ENCODE assay signal across 7 cellular contexts in the genomic region with DNA sequence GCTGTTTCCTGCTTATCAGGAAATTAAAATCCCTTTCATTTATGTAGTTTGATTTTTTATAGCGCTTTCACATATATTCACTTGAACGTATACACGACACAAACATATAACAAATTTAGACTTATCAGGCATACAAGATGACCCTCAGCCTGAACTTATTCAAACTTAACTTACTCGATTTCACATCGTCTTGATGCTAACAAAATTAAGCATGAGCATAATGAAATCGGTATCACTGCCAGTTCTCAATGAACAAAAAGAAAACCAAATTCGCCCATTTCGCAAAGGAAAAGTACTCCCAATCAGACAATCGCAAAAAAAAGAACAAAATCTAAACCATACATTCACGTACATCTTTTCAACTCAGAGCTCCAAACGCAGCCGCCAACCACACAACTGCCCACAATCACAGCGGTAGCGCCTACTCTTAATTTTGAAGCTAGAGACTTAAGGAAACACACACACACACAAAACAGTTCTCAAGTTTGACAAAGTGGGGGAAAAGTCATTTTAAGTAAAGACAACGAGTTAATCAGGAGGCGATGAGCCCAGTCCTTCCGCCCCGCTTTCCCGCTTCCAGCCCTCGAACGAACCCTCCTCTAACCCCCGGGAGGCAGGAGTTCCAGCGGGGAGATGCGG. TPM values are rescaled to one million over a fixed set of nuclear protein-coding genes. Genes with fewer than 3 reads are reported as not detected.
DNase-seq lines count a peak whose midpoint lies in the region; FAIRE-seq and TF ChIP-seq lines count a peak whose summit lies in the region.

No MANE protein-coding gene starts in this region.

- H3K4ac ChIP-seq in H1 (replicated peaks; ENCODE audit: insufficient read length, low read depth, low read length): peak overlapping the region; percentile 57

- H2BK12ac ChIP-seq in H1 (ENCODE audit: low read depth, low read length): 0 out of 2 replicates have a peak overlapping the region, but pooled peaks have one; percentile 10

- peak overlapping the region; percentile 63 for H2BK120ac ChIP-seq in H1 (replicated peaks; ENCODE audit: low read depth, low read length)

- H2AK5ac ChIP-seq in H1 (ENCODE audit: low read depth, low read length): no peak overlapping the region

- H3K36me3 ChIP-seq in GM23248 (ENCODE audit: low read depth) (no peaks in the 10 kb centered on the region), PC-9 (ENCODE audit: low read depth) (no peaks in the 10 kb centered on the region), H1 (ENCODE audit: control insufficient read depth in 2 of 4, insufficient read depth in 4 of 4, low read length in 3 of 4) (no peaks in the 10 kb centered on the region), neural cell (ENCODE audit: insufficient read depth, low read length) (no peaks in the 10 kb centered on the region)

- TF ChIP-seq EP300 in H1 (IDR thresholded peaks at IDR 0.05; ENCODE audit: borderline replicate concordance in 1 of 2, low read depth in 2 of 2, low read length in 2 of 2) (no peak), neural cell (conservative IDR thresholded peaks at IDR 0.05; ENCODE audit: poor library complexity, severe bottlenecking) (no peak)

- H3K23me2 ChIP-seq in H1 (ENCODE audit: low read depth, low read length): peaks cover 4% of the 10 kb centered on the region; the same call in 1 of the 2 replicates

- TF ChIP-seq CTCF in PC-9 (conservative IDR thresholded peaks at IDR 0.05): no peak
- no peak for TF ChIP-seq CTCF in H1 (IDR thresholded peaks at IDR 0.05; ENCODE audit: control extremely low read depth in 1 of 3, insufficient read depth in 1 of 3, low read depth in 1 of 3, low read length in 3 of 3)
- TF ChIP-seq CTCF in neural cell (IDR thresholded peaks at IDR 0.05; ENCODE audit: poor library complexity, severe bottlenecking): no peak

- intact Hi-C loops in PC-9 (cut with micrococcal nuclease; ENCODE audit: unreplicated experiment): loop anchor here (5.0 kb wide), 1 partner anchor 37 kb away; no protein-coding TSS in a partner anchor

- DNase-seq in GM23248: no peak
- DNase-seq in PC-9: no peak
- DNase-seq in H1 (ENCODE audit: low read depth in 1 of 2, low spot score in 2 of 2): no peak
- no peak for DNase-seq in NCI-H1694 (lab: John Stamatoyannopoulos, UW)
- no peak for DNase-seq in NCI-H128 (lab: John Stamatoyannopoulos, UW; ENCODE audit: unreplicated experiment)
- no peak for DNase-seq in frontal cortex (ENCODE audit: low spot score in 2 of 2)

- TSS peak; percentile 37 for BruUV-seq in PC-9 (replicated peaks; lab: Mats Ljungman, UMichigan)

- TF ChIP-seq RAD21 in H1 (IDR thresholded peaks at IDR 0.05 in 1 of 2, conservative IDR thresholded peaks at IDR 0.05 in 1 of 2; ENCODE audit: low read depth in 2 of 2, low read length in 2 of 2) (no peak), neural cell (conservative IDR thresholded peaks at IDR 0.05) (peak; percentile 9)

- peak; percentile 42 for FAIRE-seq in H1 (lab: Jason Lieb, UNC)
- FAIRE-seq in frontal cortex (lab: Jason Lieb, UNC): no peak

- CTCF ChIA-PET in PC-9 (lab: Charles Lee) (no interaction called here), H1 (lab: Charles Lee; ENCODE audit: partially characterized antibody) (interaction anchor here (1.0 to 1.6 kb wide), 2 partner anchors 19 to 50 kb away, joined by 3 to 4 read pairs; no protein-coding TSS in a partner anchor)

- no peak overlapping the region for H3K23ac ChIP-seq in H1 (ENCODE audit: insufficient read length)

- no peaks in the 10 kb centered on the region for H3K9me3 ChIP-seq in GM23248 (ENCODE audit: low read depth)
- no peaks in the 10 kb centered on the region for H3K9me3 ChIP-seq in PC-9 (ENCODE audit: insufficient read depth, low read depth)
- no peaks in the 10 kb centered on the region for H3K9me3 ChIP-seq in H1 (ENCODE audit: insufficient read depth in 2 of 2, low read depth in 1 of 2, low read length in 1 of 2)
- no peaks in the 10 kb centered on the region for H3K9me3 ChIP-seq in neural cell (ENCODE audit: low read length)

- peak overlapping the region; percentile 93; the same call in 1 of the 2 replicates for H4K8ac ChIP-seq in H1 (ENCODE audit: extremely low read depth, insufficient read depth, low read length)

- 1 to 2% methylated on average over 24 of the region's 24 CpGs for WGBS in GM23248 (ENCODE audit: low coverage in 1 of 2, low lambda C conversion rate in 2 of 2, missing lambda C conversion rate in 2 of 2), 2 experiments
- 0% methylated on average over 24 of the region's 24 CpGs; no CpG with 5 or more reads in 1 of the 2 experiments for WGBS in H1 (ENCODE audit: extremely low coverage in 1 of 2, insufficient coverage in 1 of 2, insufficient read length in 1 of 2, insufficient replicate concordance in 2 of 2, low coverage in 1 of 2, low lambda C conversion rate in 2 of 2, missing lambda C conversion rate in 1 of 2), 2 experiments

- H3K79me2 ChIP-seq in GM23248 (ENCODE audit: insufficient read depth) (peaks cover 56% of the 10 kb centered on the region), PC-9 (ENCODE audit: low read depth) (peaks cover 46% of the 10 kb centered on the region), H1 (ENCODE audit: control insufficient read depth in 1 of 2, insufficient read depth in 2 of 2, low read length in 2 of 2) (peaks cover 16 to 56% of the 10 kb centered on the region in 2 experiments), neural cell (replicated peaks; ENCODE audit: insufficient read depth, low read length) (peaks cover 51% of the 10 kb centered on the region)

- peak overlapping the region; percentile 97 for H3K18ac ChIP-seq in H1 (ENCODE audit: extremely low read depth, low read length)

- H3K4me2 ChIP-seq in GM23248 (ENCODE audit: unreplicated experiment) (peak overlapping the region; percentile 82), PC-9 (peak overlapping the region; percentile 87), H1 (ENCODE audit: insufficient read depth in 1 of 2, low read depth in 2 of 2, low read length in 2 of 2) (peak overlapping the region; percentile 52 to 72), neural cell (ENCODE audit: low read length) (peak overlapping the region; percentile 89)

- peak overlapping the region; percentile 17 for H4K91ac ChIP-seq in H1 (replicated peaks; ENCODE audit: insufficient read length, low read length)

- H2BK20ac ChIP-seq in H1 (ENCODE audit: low read length): no peak overlapping the region

- H3K4me3 ChIP-seq in GM23248 (peak overlapping the region; percentile 97), PC-9 (peak overlapping the region; percentile 89), H1 (ENCODE audit: extremely low read depth in 1 of 4, insufficient read depth in 2 of 4, low read depth in 3 of 4, low read length in 4 of 4) (peak overlapping the region; percentile 79 to 97 (median 92)), neural cell (ENCODE audit: low read length) (peak overlapping the region; percentile 79)

- H4K20me1 ChIP-seq in GM23248 (ENCODE audit: insufficient read depth): no peaks in the 10 kb centered on the region
- H4K20me1 ChIP-seq in PC-9 (ENCODE audit: insufficient read depth): no peaks in the 10 kb centered on the region
- H4K20me1 ChIP-seq in H1 (replicated peaks in 1 of 2; ENCODE audit: control insufficient read depth in 1 of 2, insufficient read depth in 2 of 2, low read length in 2 of 2): peaks cover 5 to 7% of the 10 kb centered on the region in 2 experiments
- H4K20me1 ChIP-seq in neural cell (ENCODE audit: insufficient read depth): no peaks in the 10 kb centered on the region

- POLR2A ChIA-PET in PC-9 (lab: Charles Lee; ENCODE audit: unreplicated experiment) (interaction anchor here (0.5 kb wide), 1 partner anchor 48 kb away, joined by 4 read pairs; no protein-coding TSS in a partner anchor), H1 (lab: Charles Lee; ENCODE audit: partially characterized antibody) (interaction anchor here (0.8 to 2.4 kb wide), 14 partner anchors 12 to 52 kb away, joined by 3 to 7 read pairs (median 4); partner anchors contain the start of gene HIGD1B)

- H3K4me1 ChIP-seq in GM23248 (ENCODE audit: insufficient read depth): peaks cover 17% of the 10 kb centered on the region
- peaks cover 17% of the 10 kb centered on the region for H3K4me1 ChIP-seq in PC-9 (replicated peaks; ENCODE audit: insufficient read depth)
- peaks cover 0 to 7% (median 5%) of the 10 kb centered on the region in 4 experiments; a peak in 4 of 7 replicates for H3K4me1 ChIP-seq in H1 (replicated peaks in 1 of 4; ENCODE audit: control insufficient read depth in 3 of 4, insufficient read depth in 4 of 4, low read length in 3 of 4)

- H3K27me3 ChIP-seq in GM23248 (replicated peaks; ENCODE audit: insufficient read depth) (no peaks in the 10 kb centered on the region), PC-9 (ENCODE audit: insufficient read depth, low read depth) (no peaks in the 10 kb centered on the region), H1 (replicated peaks in 1 of 4; ENCODE audit: control insufficient read depth in 3 of 4, extremely low read depth in 1 of 4, insufficient read depth in 3 of 4, low read length in 3 of 4) (no peaks in the 10 kb centered on the region), neural cell (ENCODE audit: insufficient read depth, low read depth, low read length) (no peaks in the 10 kb centered on the region)

- H4K5ac ChIP-seq in H1 (ENCODE audit: insufficient read length, low read depth, low read length): peak overlapping the region; percentile 60

- in situ Hi-C loops in GM23248 (cut with MboI): no loop called here

- peak overlapping the region; percentile 74 for H3K56ac ChIP-seq in H1 (replicated peaks; ENCODE audit: insufficient read length, low read depth, low read length)

- no peak overlapping the region for H2BK15ac ChIP-seq in H1 (ENCODE audit: low read length)

- peak in 1 of 2 experiments; percentile 44; a peak in 1 of 3 replicates for TF ChIP-seq POLR2A in H1 (IDR thresholded peaks at IDR 0.05; ENCODE audit: control extremely low read depth in 1 of 2, low read depth in 2 of 2, low read length in 2 of 2)

- peak overlapping the region; percentile 90 for H2AFZ ChIP-seq in GM23248
- H2AFZ ChIP-seq in PC-9: peak overlapping the region; percentile 92
- H2AFZ ChIP-seq in H1 (ENCODE audit: low read length): no peak overlapping the region
- H2AFZ ChIP-seq in neural cell (ENCODE audit: low read depth, low read length): peak overlapping the region; percentile 30

- H3K9ac ChIP-seq in GM23248 (peak overlapping the region; percentile 85), H1 (replicated peaks in 1 of 4; ENCODE audit: extremely low read depth in 1 of 4, low read depth in 3 of 4, low read length in 3 of 4) (peak overlapping the region; percentile 85 to 94 (median 90)), neural cell (ENCODE audit: low read length) (peak overlapping the region; percentile 65)

- H3K14ac ChIP-seq in H1 (ENCODE audit: insufficient read length): no peak overlapping the region

- H3K27ac ChIP-seq in GM23248: peak overlapping the region; percentile 45
- no peak overlapping the region for H3K27ac ChIP-seq in PC-9
- peak overlapping the region; percentile 72 for H3K27ac ChIP-seq in H1 (ENCODE audit: low read depth, low read length)
- H3K27ac ChIP-seq in neural cell (ENCODE audit: low read length): no peak overlapping the region

- peaks cover 22% of the 10 kb centered on the region for H3F3A ChIP-seq in GM23248 (ENCODE audit: insufficient read depth)
- peaks cover 12% of the 10 kb centered on the region; the same call in 1 of the 2 replicates for H3F3A ChIP-seq in PC-9 (ENCODE audit: insufficient read depth, low read depth)
- H3F3A ChIP-seq in neural cell (ENCODE audit: insufficient read depth, low read length, poor library complexity, severe bottlenecking): peaks cover 3% of the 10 kb centered on the region

- H3K79me1 ChIP-seq in H1 (ENCODE audit: low read depth, low read length): no peaks in the 10 kb centered on the region

- peak overlapping the region; percentile 44; the same call in 1 of the 2 replicates for H2BK5ac ChIP-seq in H1 (ENCODE audit: low read depth, low read length)

- no peaks in the 10 kb centered on the region for H3K9me2 ChIP-seq in GM23248 (ENCODE audit: insufficient read depth)
- H3K9me2 ChIP-seq in PC-9 (ENCODE audit: insufficient read depth): no peaks in the 10 kb centered on the region
- H3K9me2 ChIP-seq in neural cell (ENCODE audit: insufficient read depth, low read length): no peaks in the 10 kb centered on the region

RNA-seq across cellular contexts. Expression of gene GJC1, which starts 1.0 kb away (rescaled TPM):
- 18.4 and 19.1 TPM in 2 replicates for total RNA-seq in GM23248 (2014; rRNA removed; shearing (Covaris generic))
- polyA plus RNA-seq in GM23248 (2016; fragmentation: Nextera tagmentation; extraction: Ambion mirVana) (13.6 and 15.2 TPM in 2 replicates), H1 (2011; rRNA removed) (22.1 and 29.1 TPM in 2 replicates), neural cell (8.0 and 9.0 TPM in 2 replicates)
- total RNA-seq in PC-9 (2021) (42.6 and 50.0 TPM in 2 replicates), frontal cortex (76.2 TPM)
- 154 and 156 TPM in 2 replicates for total RNA-seq in H1 (2021; fragmentation: NEBNext Ultra II Directional; extraction: Animal tissue kit (Norgen Biotek cat#: 25700))
- 38.6 TPM for polyA plus RNA-seq in H1 (2011; cell fraction: cytosol; rRNA removed)
- polyA plus RNA-seq in H1 (2011; cell fraction: nucleus; rRNA removed): 31.1 TPM
- polyA plus RNA-seq in H1 (2012, experiment 1 of 2): 55.4 to 86.8 TPM (median 72.4 TPM) in 4 replicates
- 19.3 TPM for polyA plus RNA-seq in H1 (2012, experiment 2 of 2)
- polyA plus RNA-seq in H1 (2013, experiment 1 of 2): 77.7 TPM
- 81.2 TPM for polyA plus RNA-seq in H1 (2013, experiment 2 of 2)
- 185 and 238 TPM in 2 replicates for polyA minus RNA-seq in H1 (2011; rRNA and poly(A)+ RNA removed)
- polyA minus RNA-seq in H1 (2011; cell fraction: cytosol; rRNA and poly(A)+ RNA removed): 63.6 TPM
- polyA minus RNA-seq in H1 (2011; cell fraction: nucleus; rRNA and poly(A)+ RNA removed): 42.5 TPM
- 26.1 and 33.2 TPM in 2 replicates for polyA minus RNA-seq in neural cell

RNA-seq across cellular contexts. Expression of gene HIGD1B, which starts 18.6 kb away (rescaled TPM):
- not detected in 2 replicates for total RNA-seq in GM23248 (2014; rRNA removed; shearing (Covaris generic))
- not detected in 2 replicates for polyA plus RNA-seq in GM23248 (2016; fragmentation: Nextera tagmentation; extraction: Ambion mirVana)
- not detected in 2 replicates for total RNA-seq in PC-9 (2021)
- total RNA-seq in H1 (2021; fragmentation: NEBNext Ultra II Directional; extraction: Animal tissue kit (Norgen Biotek cat#: 25700)): not detected in 2 replicates
- polyA plus RNA-seq in H1 (2011; rRNA removed): not detected in 2 replicates
- not detected for polyA plus RNA-seq in H1 (2011; cell fraction: cytosol; rRNA removed)
- not detected for polyA plus RNA-seq in H1 (2011; cell fraction: nucleus; rRNA removed)
- not detected in 4 replicates for polyA plus RNA-seq in H1 (2012, experiment 1 of 2)
- polyA plus RNA-seq in H1 (2012, experiment 2 of 2): not detected
- not detected for polyA plus RNA-seq in H1 (2013, experiment 1 of 2)
- polyA plus RNA-seq in H1 (2013, experiment 2 of 2): not detected
- not detected in 2 replicates for polyA minus RNA-seq in H1 (2011; rRNA and poly(A)+ RNA removed)
- not detected for polyA minus RNA-seq in H1 (2011; cell fraction: cytosol; rRNA and poly(A)+ RNA removed)
- not detected for polyA minus RNA-seq in H1 (2011; cell fraction: nucleus; rRNA and poly(A)+ RNA removed)
- not detected in 2 replicates for polyA plus RNA-seq in neural cell
- polyA minus RNA-seq in neural cell: not detected in 2 replicates
- total RNA-seq in frontal cortex: 3.7 TPM

Comparison
In these comparisons a context has a peak if more than half of its experiments do, and no peak if none do; other contexts are left out.
1. H3K27ac ChIP-seq: peak in GM23248 (single experiment) and H1 (single experiment); none in PC-9 (single experiment) and neural cell (single experiment).
2. Peak in every context shown above with its lines, with median percentiles within 50 percentile points of each other: H3K4me2 ChIP-seq, H3K4me3 ChIP-seq and H3K9ac ChIP-seq.